ENCODE assay signal across 15 cellular contexts in the genomic region with DNA sequence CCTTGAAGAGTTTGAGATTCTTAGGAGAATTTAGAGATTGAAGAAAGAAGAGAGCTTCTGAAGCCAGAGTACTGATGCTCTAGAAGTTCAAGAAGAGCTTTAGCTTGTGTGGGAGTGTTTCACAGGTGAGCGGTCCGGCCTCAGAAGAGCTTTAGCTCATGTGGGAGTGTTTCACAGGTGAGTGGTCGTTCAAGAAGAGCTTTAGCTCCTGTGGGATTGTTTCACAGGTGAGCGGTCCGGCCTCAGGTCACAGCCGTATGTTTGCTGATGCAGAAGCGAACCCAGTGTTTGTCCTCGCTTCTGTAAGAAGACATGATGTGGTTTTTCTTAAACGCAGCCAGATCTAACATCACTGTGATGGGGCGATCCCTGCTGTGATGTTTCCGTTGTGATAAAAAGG.
DNase-seq lines count a peak whose midpoint lies in the region; ATAC-seq and TF ChIP-seq lines count a peak whose summit lies in the region.
"Had no signal": no experiment of that assay in that cellular context is flagged by ENCODE, and none has a peak within 500 bp of the region (broad histone marks: within the 10 kb centered on the region; RNA-seq: fewer than 3 reads in every experiment).

No MANE protein-coding gene starts in this region.

- intact Hi-C loops in aorta (cut with DNase I), result no loop called here

- H3K4me1 Mint-ChIP-seq in nephron progenitor cell, result peaks cover 56% of the 10 kb centered on the region
- H3K4me1 Mint-ChIP-seq in stimulated activated naive CD8-positive, alpha-beta T cell treated with anti-CD3 and anti-CD28 coated beads, Interleukin-15, amount 100 ng/mL, for 72 hours, result peaks cover 6% of the 10 kb centered on the region

- ATAC-seq in aorta (ENCODE audit: low FRiP score) (no peak), GM21528 (IDR thresholded peaks at IDR 0.05; ENCODE audit: low FRiP score, unreplicated experiment) (no peak)
- no peak for ATAC-seq in stimulated activated naive CD8-positive, alpha-beta T cell treated with anti-CD3 and anti-CD28 coated beads, Interleukin-15, amount 100 ng/mL, for 72 hours
- ATAC-seq: A549 had no signal

- H3K9me3 ChIP-seq in aorta (ENCODE audit: control insufficient read depth, low read length), result no peaks in the 10 kb centered on the region
- H3K9me3 ChIP-seq: A549, BE2C had no signal

- peaks cover 41% of the 10 kb centered on the region for H3K36me3 Mint-ChIP-seq in nephron progenitor cell (ENCODE audit: low read depth)

- H3K4me1 ChIP-seq in aorta (ENCODE audit: control insufficient read depth in 1 of 2, insufficient read depth in 2 of 2, low read length in 2 of 2), result no peaks in the 10 kb centered on the region
- H3K4me1 ChIP-seq: A549, BE2C had no signal

- no peak for TF ChIP-seq CTCF in nephron progenitor cell (IDR thresholded peaks at IDR 0.05)

- H3K4me3 ChIP-seq in aorta (ENCODE audit: low read length in 2 of 2), result no peak overlapping the region
- H3K4me3 ChIP-seq: A549 had no signal

- DNase-seq in NCI-H146 (lab: John Stamatoyannopoulos, UW) (peak; percentile 92), cerebellar cortex (ENCODE audit: low spot score) (peak; percentile 43), nephron progenitor cell (no peak), aorta (peak; percentile 23 to 48)
- no peak for DNase-seq in stimulated activated naive CD8-positive, alpha-beta T cell treated with anti-CD3 and anti-CD28 coated beads, Interleukin-15, amount 100 ng/mL, for 72 hours
- DNase-seq: BE2C; CD4-positive, alpha-beta memory T cell; DMS153; GF-D8; HCEC 1CT; HFFc6 had no signal

- H3K36me3 ChIP-seq in aorta (ENCODE audit: control insufficient read depth in 1 of 2, insufficient read depth in 2 of 2, low read length in 1 of 2), result peaks cover 0 to 6% of the 10 kb centered on the region in 2 donors

- WGBS in aorta, 2 donors, result 94 to 96% methylated on average over 11 of the region's 11 CpGs

- no peaks in the 10 kb centered on the region for H3K27me3 ChIP-seq in aorta (ENCODE audit: control insufficient read depth in 1 of 2, insufficient read depth in 2 of 2, low read length in 1 of 2)
- H3K27me3 ChIP-seq: BE2C had no signal

- no peaks in the 10 kb centered on the region for H3K9me3 Mint-ChIP-seq in nephron progenitor cell
- no peaks in the 10 kb centered on the region for H3K9me3 Mint-ChIP-seq in stimulated activated naive CD8-positive, alpha-beta T cell treated with anti-CD3 and anti-CD28 coated beads, Interleukin-15, amount 100 ng/mL, for 72 hours
- H3K9me3 Mint-ChIP-seq: CD4-positive, alpha-beta memory T cell; HFFc6 had no signal

- H3K27ac Mint-ChIP-seq in nephron progenitor cell, result peak overlapping the region; percentile 21
- H3K27ac Mint-ChIP-seq in stimulated activated naive CD8-positive, alpha-beta T cell treated with anti-CD3 and anti-CD28 coated beads, Interleukin-15, amount 100 ng/mL, for 72 hours, result no peak overlapping the region
- H3K27ac Mint-ChIP-seq: CD4-positive, alpha-beta memory T cell; HFFc6 had no signal

- H3K27ac ChIP-seq in aorta (ENCODE audit: low read depth in 1 of 2, low read length in 2 of 2), result no peak overlapping the region
- H3K27ac ChIP-seq: A549, C4-2B, HL-60 had no signal

- no peak overlapping the region for H3K4me3 Mint-ChIP-seq in nephron progenitor cell
- H3K4me3 Mint-ChIP-seq in stimulated activated naive CD8-positive, alpha-beta T cell treated with anti-CD3 and anti-CD28 coated beads, Interleukin-15, amount 100 ng/mL, for 72 hours, result no peak overlapping the region
- H3K4me3 Mint-ChIP-seq: CD4-positive, alpha-beta memory T cell; HFFc6 had no signal

- no peaks in the 10 kb centered on the region for H3K27me3 Mint-ChIP-seq in nephron progenitor cell (ENCODE audit: low read depth, poor library complexity)
- H3K27me3 Mint-ChIP-seq in stimulated activated naive CD8-positive, alpha-beta T cell treated with anti-CD3 and anti-CD28 coated beads, Interleukin-15, amount 100 ng/mL, for 72 hours, result no peaks in the 10 kb centered on the region
- H3K27me3 Mint-ChIP-seq: CD4-positive, alpha-beta memory T cell had no signal

Comparison
In these comparisons a context has a peak if more than half of its experiments do, and no peak if none do; other contexts are left out.
1. DNase-seq: peak in NCI-H146 (single experiment), cerebellar cortex (single experiment) and aorta (2 of 2); none in nephron progenitor cell (single experiment) and stimulated activated naive CD8-positive, alpha-beta T cell treated with anti-CD3 and anti-CD28 coated beads, Interleukin-15, amount 100 ng/mL, for 72 hours (0 of 2).